ENCODE assay signal across 14 cellular contexts in the genomic region with DNA sequence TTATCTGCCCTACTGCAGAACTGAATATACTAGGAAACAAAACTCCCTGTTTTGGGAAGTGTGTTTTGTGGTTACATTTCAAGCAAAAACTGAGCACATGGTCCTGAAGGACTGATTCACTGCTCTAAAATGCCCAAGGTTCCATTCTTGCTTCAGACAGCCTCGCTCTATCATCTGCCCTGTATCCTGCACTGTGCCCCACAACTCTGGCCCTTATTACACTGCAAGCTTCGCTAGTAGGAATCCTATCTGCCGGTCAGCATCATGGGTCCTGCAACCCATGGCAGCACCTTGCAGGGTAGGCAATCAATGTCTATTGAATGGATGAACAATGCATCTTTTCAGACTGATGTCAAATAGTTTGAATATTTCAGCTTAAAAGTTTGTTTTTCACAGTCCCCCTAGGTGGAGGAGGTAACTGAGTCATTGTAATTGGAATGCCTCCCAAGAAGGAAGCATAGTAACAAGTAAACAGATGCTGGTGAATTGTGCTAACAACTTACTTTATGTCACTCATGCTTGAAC. TPM values are rescaled to one million over a fixed set of nuclear protein-coding genes. Genes with fewer than 3 reads are reported as not detected.
A peak's percentile ranks its signal among the peaks of the same experiment; 100 is the strongest.
DNase-seq lines count a peak whose midpoint lies in the region; ATAC-seq and TF ChIP-seq lines count a peak whose summit lies in the region.
"Had no signal": no experiment of that assay in that cellular context is flagged by ENCODE, and none has a peak within 500 bp of the region (broad histone marks: within the 10 kb centered on the region; RNA-seq: fewer than 3 reads in every experiment).

No MANE protein-coding gene starts in this region.

- H3K27ac ChIP-seq in PC-9 (peak overlapping the region; percentile 66), epithelial cell of prostate (peak overlapping the region; percentile 34)

- H3K27me3 ChIP-seq in PC-9 (ENCODE audit: insufficient read depth, low read depth) = no peaks in the 10 kb centered on the region

- H3K4me2 ChIP-seq in PC-9 = peak overlapping the region; percentile 32

- peak overlapping the region; percentile 72 for H3K27ac Mint-ChIP-seq in osteocyte (ENCODE audit: unreplicated experiment)
- H3K27ac Mint-ChIP-seq: IgD-negative memory B cell had no signal

- H3K36me3 ChIP-seq in PC-9 (ENCODE audit: low read depth) = no peaks in the 10 kb centered on the region

- CTCF ChIA-PET in PC-9 (lab: Charles Lee) = no interaction called here

- no peak for ATAC-seq in HG03442 (IDR thresholded peaks at IDR 0.05; ENCODE audit: unreplicated experiment)

- no peaks in the 10 kb centered on the region; the same call in 1 of the 2 replicates for H3K9me3 ChIP-seq in PC-9 (ENCODE audit: insufficient read depth, low read depth)

- peaks cover 40% of the 10 kb centered on the region for H3K4me1 Mint-ChIP-seq in osteocyte (ENCODE audit: unreplicated experiment)
- H3K4me1 Mint-ChIP-seq: IgD-negative memory B cell had no signal

- no peak overlapping the region for H3K4me3 Mint-ChIP-seq in osteocyte (ENCODE audit: unreplicated experiment)
- H3K4me3 Mint-ChIP-seq: IgD-negative memory B cell had no signal

- H3K4me3 ChIP-seq in PC-9 = no peak overlapping the region
- H3K4me3 ChIP-seq: lung had no signal

- H3K79me2 ChIP-seq in PC-9 (ENCODE audit: low read depth) = no peaks in the 10 kb centered on the region

- no peak for TF ChIP-seq CTCF in PC-9 (conservative IDR thresholded peaks at IDR 0.05)
- TF ChIP-seq CTCF in osteocyte (IDR thresholded peaks at IDR 0.05) = no peak

- H2AFZ ChIP-seq in PC-9 = no peak overlapping the region

- no peaks in the 10 kb centered on the region for H3K27me3 Mint-ChIP-seq in osteocyte (ENCODE audit: unreplicated experiment)
- H3K27me3 Mint-ChIP-seq: IgD-negative memory B cell had no signal

- H3F3A ChIP-seq in PC-9 (ENCODE audit: insufficient read depth, low read depth) = peaks cover 26% of the 10 kb centered on the region

- intact Hi-C loops in PC-9 (cut with micrococcal nuclease; ENCODE audit: unreplicated experiment) = no loop called here

- no peaks in the 10 kb centered on the region for H3K9me3 Mint-ChIP-seq in osteocyte (ENCODE audit: unreplicated experiment)

- BruUV-seq in PC-9 (replicated peaks; lab: Mats Ljungman, UMichigan) = no TSS peak

- no peaks in the 10 kb centered on the region for H4K20me1 ChIP-seq in PC-9 (ENCODE audit: insufficient read depth)

- POLR2A ChIA-PET in PC-9 (lab: Charles Lee; ENCODE audit: unreplicated experiment) = interaction anchor here (0.6 to 1.1 kb wide), 4 partner anchors 17 to 459 kb away, joined by 3 to 6 read pairs (median 3); no protein-coding TSS in a partner anchor

- no peaks in the 10 kb centered on the region for H3K9me2 ChIP-seq in PC-9 (ENCODE audit: insufficient read depth)

- H3K36me3 Mint-ChIP-seq in osteocyte (ENCODE audit: unreplicated experiment) = no peaks in the 10 kb centered on the region
- H3K36me3 Mint-ChIP-seq: IgD-negative memory B cell had no signal

- peak; percentile 87 for DNase-seq in EL
- DNase-seq in PC-9 = peak; percentile 38 to 94
- no peak for DNase-seq in epithelial cell of prostate (ENCODE audit: low read depth, low spot score)
- no peak for DNase-seq in osteocyte (ENCODE audit: extremely low spot score, unreplicated experiment)
- DNase-seq in HUDEP-2 (lab: John Stamatoyannopoulos, UW; ENCODE audit: unreplicated experiment in 76 of 76) = no peak
- DNase-seq in HuH-7.5 (ENCODE audit: low spot score) = no peak
- no peak for DNase-seq in NOMO-1 (lab: John Stamatoyannopoulos, UW; ENCODE audit: unreplicated experiment in 2 of 2)
- DNase-seq: activated CD4-positive, alpha-beta T cell treated with anti-CD3 and anti-CD28 coated beads for 48 hours; retina; SHP77 treated with DMSO at 0.1 percent for 48 hours had no signal

- peaks cover 28% of the 10 kb centered on the region for H3K4me1 ChIP-seq in PC-9 (replicated peaks; ENCODE audit: insufficient read depth)

RNA-seq across cellular contexts. Expression of a gene that starts 21.3 kb away (rescaled TPM):
- total RNA-seq in PC-9 (2021) (19.9 and 22.2 TPM in 2 replicates), osteocyte (12.8 and 13.0 TPM in 2 replicates)

RNA-seq across cellular contexts. Expression of a gene that starts 40.4 kb away (rescaled TPM):
- 16.2 and 16.6 TPM in 2 replicates for total RNA-seq in PC-9 (2021)
- total RNA-seq in osteocyte = 19.0 and 21.9 TPM in 2 replicates

RNA-seq across cellular contexts. Expression of a gene that starts 47.3 kb away (rescaled TPM):
- total RNA-seq in PC-9 (2021) (not detected in 2 replicates), osteocyte (not detected in 2 replicates)
- total RNA-seq: ureter had no signal

RNA-seq across cellular contexts. Expression of a gene that starts 49.7 kb away (rescaled TPM):
- total RNA-seq in PC-9 (2021) (not detected in 2 replicates), osteocyte (not detected in 2 replicates)
- total RNA-seq: ureter had no signal

Comparison
In these comparisons a context has a peak if more than half of its experiments do, and no peak if none do; other contexts are left out.
1. DNase-seq: peak in EL (single experiment) and PC-9 (2 of 2); none in epithelial cell of prostate (single experiment), osteocyte (single experiment), HUDEP-2 (0 of 76), HuH-7.5 (single experiment) and NOMO-1 (0 of 2).